Comparison of ENCODE assay signal across 8 cellular contexts in the genomic region with DNA sequence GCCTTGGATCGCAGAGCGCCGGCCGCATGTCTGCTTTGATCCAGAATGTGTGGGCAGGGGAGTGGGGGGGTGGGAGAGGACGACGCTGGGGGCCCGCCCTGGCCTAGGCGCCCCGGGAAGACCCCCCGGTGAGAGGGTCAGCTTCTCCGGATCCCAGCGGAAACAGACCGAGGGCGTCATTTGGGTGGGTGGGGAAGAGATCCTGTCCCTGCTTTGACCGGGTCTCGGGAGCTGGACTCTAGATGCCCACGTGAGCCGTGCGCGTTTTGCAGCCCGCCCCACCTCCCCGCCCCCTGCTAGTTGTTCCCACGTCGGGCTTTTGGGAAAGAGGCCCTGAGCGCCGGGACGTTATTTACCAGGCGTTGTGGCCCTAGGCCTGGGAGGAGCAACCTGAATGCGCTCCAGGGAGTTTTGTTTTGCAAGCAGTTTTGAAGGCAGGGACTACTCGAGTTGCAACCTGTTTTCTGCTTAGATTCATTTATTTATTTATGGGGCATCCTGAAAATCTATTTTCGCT. TPM values are rescaled to one million over a fixed set of nuclear protein-coding genes. Genes with fewer than 3 reads are reported as not detected.
DNase-seq lines count a peak whose midpoint lies in the region; ATAC-seq and TF ChIP-seq lines count a peak whose summit lies in the region.

No MANE protein-coding gene starts in this region.

- H3K36me3 ChIP-seq in Panc1 (ENCODE audit: control insufficient read depth, insufficient read depth, low read length): peaks cover 2% of the 10 kb centered on the region; the same call in 1 of the 2 replicates

- no peaks in the 10 kb centered on the region for H3K9me3 ChIP-seq in Panc1 (ENCODE audit: control insufficient read depth, insufficient read depth, low read depth, low read length)

- peak; percentile 64 for ATAC-seq in Panc1

- no peaks in the 10 kb centered on the region for H3K9me3 Mint-ChIP-seq in neural crest cell

- peak overlapping the region; percentile 15; the same call in 1 of the 2 replicates for H3K27ac ChIP-seq in Panc1 (ENCODE audit: low read length)

- peaks cover 4% of the 10 kb centered on the region for H3K4me1 ChIP-seq in Panc1 (ENCODE audit: control insufficient read depth, insufficient read depth, low read length)

- POLR2A ChIA-PET in Panc1 (lab: Charles Lee): interaction anchor here (0.7 kb wide), 1 partner anchor 373 kb away, joined by 11 read pairs; no protein-coding TSS in a partner anchor

- H3K36me3 Mint-ChIP-seq in neural crest cell (ENCODE audit: low read depth): no peaks in the 10 kb centered on the region

- in situ Hi-C loops in Panc1 (cut with HindIII; ENCODE audit: low pct_unique_long_range_greater_than_20kb, low sequenced_read_pairs): no loop called here

- H3K4me3 ChIP-seq in Panc1 (ENCODE audit: low read depth in 2 of 2, low read length in 2 of 2) (peak overlapping the region; percentile 50 to 61), fibroblast of pulmonary artery (replicated peaks; ENCODE audit: low read depth, low read length) (peak overlapping the region; percentile 55)

- H3K27ac Mint-ChIP-seq in neural crest cell (ENCODE audit: unreplicated experiment): no peak overlapping the region

- intact Hi-C loops in Panc1 (cut with micrococcal nuclease; ENCODE audit: unreplicated experiment) (no loop called here), posterior cingulate gyrus (cut with DNase I) (no loop called here)

- DNase-seq in NCI-H524 (lab: John Stamatoyannopoulos, UW): peak; percentile 5 to 20
- no peak for DNase-seq in NCI-H524 treated with DMSO at 0.1 percent for 48 hours (lab: John Stamatoyannopoulos, UW)
- DNase-seq in Panc1 (ENCODE audit: low read depth, low spot score): no peak
- DNase-seq in fibroblast of pulmonary artery (ENCODE audit: low read depth): peak; percentile 47
- peak; percentile 14 for DNase-seq in neural crest cell (ENCODE audit: low read depth, low spot score)
- DNase-seq in OCI-M2 (lab: John Stamatoyannopoulos, UW; ENCODE audit: unreplicated experiment): no peak
- DNase-seq in posterior cingulate gyrus: no peak
- no peak for DNase-seq in activated CD4-positive, CD25-positive, alpha-beta regulatory T cell treated with anti-CD3 and anti-CD28 coated beads, Interleukin-2, amount 50 U/mL, for 72 hours

- no TSS peak for BruUV-seq in Panc1 (replicated peaks; lab: Mats Ljungman, UMichigan)

- peaks cover 18% of the 10 kb centered on the region for H3K4me1 Mint-ChIP-seq in neural crest cell

- TF ChIP-seq CTCF in Panc1 (IDR thresholded peaks at IDR 0.05) (no peak), fibroblast of pulmonary artery (IDR thresholded peaks at IDR 0.05; ENCODE audit: low read length, missing control alignments) (no peak), neural crest cell (conservative IDR thresholded peaks at IDR 0.05) (no peak)

- H3K27me3 ChIP-seq in Panc1 (ENCODE audit: control insufficient read depth, insufficient read depth, low read length): peaks cover 29% of the 10 kb centered on the region

- H3K27me3 Mint-ChIP-seq in neural crest cell (ENCODE audit: low read depth): peaks cover 90% of the 10 kb centered on the region

- CTCF ChIA-PET in Panc1 (lab: Charles Lee): no interaction called here

- H3K4me3 Mint-ChIP-seq in neural crest cell: peak overlapping the region; percentile 84

RNA-seq across cellular contexts. Expression of a gene that starts 1.5 kb away (rescaled TPM):
- 20.1 TPM for total RNA-seq in Panc1 (2021; ENCODE audit: unreplicated experiment)
- polyA plus RNA-seq in Panc1 (2012; ENCODE audit: insufficient read length): 9.9 TPM
- 9.4 and 9.5 TPM in 2 replicates for total RNA-seq in neural crest cell

RNA-seq across cellular contexts. Expression of a gene that starts 47.1 kb away (rescaled TPM):
- 10.7 TPM for total RNA-seq in Panc1 (2021; ENCODE audit: unreplicated experiment)
- 5.6 TPM for polyA plus RNA-seq in Panc1 (2012; ENCODE audit: insufficient read length)
- 22.5 and 23.2 TPM in 2 replicates for total RNA-seq in neural crest cell

Comparison
In these comparisons a context has a peak if more than half of its experiments do, and no peak if none do; other contexts are left out.
1. DNase-seq: peak in NCI-H524 (2 of 2), fibroblast of pulmonary artery (single experiment) and neural crest cell (single experiment); none in NCI-H524 treated with DMSO at 0.1 percent for 48 hours (single experiment), Panc1 (single experiment), OCI-M2 (single experiment), posterior cingulate gyrus (0 of 10) and activated CD4-positive, CD25-positive, alpha-beta regulatory T cell treated with anti-CD3 and anti-CD28 coated beads, Interleukin-2, amount 50 U/mL, for 72 hours (single experiment).